16 cellular contexts compared by ENCODE assay signal in genomic region chr2:170878061-170878460, GRCh38. TPM values are rescaled to one million over a fixed set of nuclear protein-coding genes. Genes with fewer than 3 reads are reported as not detected.
A peak's percentile ranks its signal among the peaks of the same experiment; 100 is the strongest.
DNase-seq lines count a peak whose midpoint lies in the region; ATAC-seq and TF ChIP-seq lines count a peak whose summit lies in the region.
"Had no signal": no experiment of that assay in that cellular context is flagged by ENCODE, and none has a peak within 500 bp of the region (broad histone marks: within the 10 kb centered on the region; RNA-seq: fewer than 3 reads in every experiment).

No MANE protein-coding gene starts in this region.

- TF ChIP-seq POLR2A in IMR-90 (IDR thresholded peaks at IDR 0.05; ENCODE audit: low read depth, low read length), result no peak

- H2AK9ac ChIP-seq in IMR-90 (replicated peaks; ENCODE audit: low read depth, low read length, poor library complexity), result no peak overlapping the region

- peaks cover 15% of the 10 kb centered on the region for H3K4me1 Mint-ChIP-seq in activated T-cell treated with anti-CD3 and anti-CD28 coated beads, Interleukin-2, amount 50 U/mL, for 24 hours (ENCODE audit: low read depth)
- H3K4me1 Mint-ChIP-seq in memory B cell (peaks cover 14% of the 10 kb centered on the region), chondrocyte (ENCODE audit: low read depth) (peaks cover 4% of the 10 kb centered on the region)

- H3K18ac ChIP-seq in IMR-90 (ENCODE audit: low read depth, low read length), result no peak overlapping the region

- H3K4me3 ChIP-seq in IMR-90 (ENCODE audit: insufficient read depth, low read depth, low read length) (no peak overlapping the region), astrocyte of the spinal cord (ENCODE audit: low read depth, low read length) (no peak overlapping the region)
- H3K4me3 ChIP-seq: dorsolateral prefrontal cortex, K562, psoas muscle had no signal

- H2BK15ac ChIP-seq in IMR-90 (ENCODE audit: low read depth, low read length), result no peak overlapping the region

- H3K36me3 ChIP-seq in IMR-90 (ENCODE audit: control insufficient read depth, insufficient read depth, low read length), result no peaks in the 10 kb centered on the region

- no TSS peak for BruUV-seq in IMR-90 (replicated peaks; lab: Mats Ljungman, UMichigan)

- peaks cover 6% of the 10 kb centered on the region; the same call in 1 of the 2 replicates for H3K27me3 ChIP-seq in IMR-90 (ENCODE audit: control insufficient read depth, insufficient read depth, low read length)
- H3K27me3 ChIP-seq: dorsolateral prefrontal cortex had no signal

- no peak overlapping the region for H2BK120ac ChIP-seq in IMR-90 (ENCODE audit: low read depth, low read length)

- H2AK5ac ChIP-seq in IMR-90 (ENCODE audit: low read depth, low read length), result no peak overlapping the region

- POLR2A ChIA-PET in IMR-90 (lab: Charles Lee; ENCODE audit: unreplicated experiment), result no interaction called here

- no peaks in the 10 kb centered on the region for H3K9me3 Mint-ChIP-seq in activated T-cell treated with anti-CD3 and anti-CD28 coated beads, Interleukin-2, amount 50 U/mL, for 24 hours
- H3K9me3 Mint-ChIP-seq in memory B cell (no peaks in the 10 kb centered on the region), chondrocyte (ENCODE audit: low read depth) (no peaks in the 10 kb centered on the region)

- H3K9me3 ChIP-seq in IMR-90 (ENCODE audit: control insufficient read depth, insufficient read depth, low read length), result no peaks in the 10 kb centered on the region
- H3K9me3 ChIP-seq: psoas muscle had no signal

- no peak overlapping the region for H4K5ac ChIP-seq in IMR-90 (ENCODE audit: low read depth, low read length)

- peak overlapping the region; percentile 18 for H3K4me3 Mint-ChIP-seq in activated T-cell treated with anti-CD3 and anti-CD28 coated beads, Interleukin-2, amount 50 U/mL, for 24 hours
- H3K4me3 Mint-ChIP-seq in memory B cell (peak overlapping the region; percentile 28), chondrocyte (ENCODE audit: unreplicated experiment) (no peak overlapping the region)

- no peak for TF ChIP-seq RAD21 in IMR-90 (IDR thresholded peaks at IDR 0.05; ENCODE audit: low read length)

- ATAC-seq in IMR-90 (ENCODE audit: low read depth) (peak; percentile 11; the same call in 1 of the 2 replicates), memory B cell (ENCODE audit: low read depth) (peak; percentile 8)
- ATAC-seq: K562, psoas muscle had no signal

- H3K56ac ChIP-seq in IMR-90 (ENCODE audit: extremely low read depth, insufficient read depth, low read length), result no peak overlapping the region

- intact Hi-C loops in IMR-90 (cut with micrococcal nuclease), result no loop called here

- no peaks in the 10 kb centered on the region for H3K4me1 ChIP-seq in IMR-90 (ENCODE audit: control insufficient read depth, insufficient read depth, low read length)

- no peak overlapping the region for H3K23ac ChIP-seq in IMR-90 (ENCODE audit: low read depth, low read length)

- H3K4me2 ChIP-seq in IMR-90 (ENCODE audit: low read depth, low read length), result no peak overlapping the region

- H3K79me1 ChIP-seq in IMR-90 (ENCODE audit: low read depth in 1 of 2, low read length in 2 of 2), result no peaks in the 10 kb centered on the region

- DNase-seq in activated T-cell treated with anti-CD3 and anti-CD28 coated beads, Interleukin-2, amount 50 U/mL, for 24 hours, result no peak
- DNase-seq in activated T-cell treated with anti-CD3 and anti-CD28 coated beads, Interleukin-2, amount 50 U/mL, for 48 hours, result no peak
- DNase-seq in IMR-90 (peak; percentile 39), astrocyte of the spinal cord (ENCODE audit: low read depth, low spot score) (peak; percentile 17), memory B cell (ENCODE audit: low spot score in 2 of 2) (no peak), GM19238 (ENCODE audit: insufficient read length, low spot score) (no peak), chondrocyte (ENCODE audit: low spot score) (no peak), T1000 (lab: John Stamatoyannopoulos, UW) (no peak)
- DNase-seq: anterior cingulate cortex, dorsolateral prefrontal cortex, foreskin melanocyte, NCI-H146, NCI-H526 treated with DMSO at 0.1 percent for 48 hours, psoas muscle, SHP77 treated with DMSO at 0.1 percent for 48 hours had no signal

- H3K27ac Mint-ChIP-seq in activated T-cell treated with anti-CD3 and anti-CD28 coated beads, Interleukin-2, amount 50 U/mL, for 24 hours, result no peak overlapping the region
- no peak overlapping the region for H3K27ac Mint-ChIP-seq in memory B cell
- H3K27ac Mint-ChIP-seq in chondrocyte (ENCODE audit: unreplicated experiment), result no peak overlapping the region

- no peak overlapping the region for H3K27ac ChIP-seq in IMR-90 (ENCODE audit: insufficient read depth, low read length)
- H3K27ac ChIP-seq: dorsolateral prefrontal cortex, psoas muscle had no signal

- in situ Hi-C loops in IMR-90 (cut with MboI; ENCODE audit: low sequenced_read_pairs) (no loop called here), astrocyte of the spinal cord (cut with HindIII; ENCODE audit: low sequenced_read_pairs) (no loop called here)

- dilution Hi-C loops in IMR-90 (cut with HindIII; ENCODE audit: low sequenced_read_pairs, unreplicated experiment), result no loop called here

- no peak overlapping the region for H2BK20ac ChIP-seq in IMR-90 (ENCODE audit: low read depth, low read length)

- H3K9ac ChIP-seq in IMR-90 (ENCODE audit: low read depth, low read length), result no peak overlapping the region

- TF ChIP-seq CTCF in IMR-90 (conservative IDR thresholded peaks at IDR 0.05; ENCODE audit: low read depth, low read length) (no peak), astrocyte of the spinal cord (IDR thresholded peaks at IDR 0.05; ENCODE audit: low read depth, low read length) (no peak), chondrocyte (IDR thresholded peaks at IDR 0.05) (no peak)

- no peaks in the 10 kb centered on the region for H3K36me3 Mint-ChIP-seq in activated T-cell treated with anti-CD3 and anti-CD28 coated beads, Interleukin-2, amount 50 U/mL, for 24 hours (ENCODE audit: low read depth)
- H3K36me3 Mint-ChIP-seq in memory B cell (no peaks in the 10 kb centered on the region), chondrocyte (ENCODE audit: low read depth) (no peaks in the 10 kb centered on the region)

- H3K14ac ChIP-seq in IMR-90 (replicated peaks; ENCODE audit: low read depth, low read length), result no peak overlapping the region

- peaks cover 3% of the 10 kb centered on the region for H3K27me3 Mint-ChIP-seq in activated T-cell treated with anti-CD3 and anti-CD28 coated beads, Interleukin-2, amount 50 U/mL, for 24 hours
- H3K27me3 Mint-ChIP-seq in memory B cell (peaks cover 5% of the 10 kb centered on the region), chondrocyte (ENCODE audit: low read depth) (peaks cover 23% of the 10 kb centered on the region)

- no peaks in the 10 kb centered on the region for H3K9me1 ChIP-seq in IMR-90 (ENCODE audit: insufficient read depth, low read length)

- H3K4ac ChIP-seq in IMR-90 (ENCODE audit: low read depth, low read length), result no peak overlapping the region

- H2BK5ac ChIP-seq in IMR-90 (ENCODE audit: low read depth, low read length, poor library complexity, severe bottlenecking), result no peak overlapping the region

- no peak overlapping the region for H4K8ac ChIP-seq in IMR-90 (ENCODE audit: low read depth in 2 of 2, low read length in 2 of 2)

- CTCF ChIA-PET in IMR-90 (lab: Yijun Ruan, JAX), result no interaction called here

- no peak overlapping the region for H2AFZ ChIP-seq in IMR-90 (replicated peaks; ENCODE audit: low read length, poor library complexity)

- no peaks in the 10 kb centered on the region for H4K20me1 ChIP-seq in IMR-90 (ENCODE audit: insufficient read depth, low read length)

- no peak overlapping the region for H4K91ac ChIP-seq in IMR-90 (ENCODE audit: insufficient read depth, low read depth, low read length)

TF ChIP-seq in IMR-90, 13 proteins besides CTCF, POLR2A, EP300 and RAD21:
- TF ChIP-seq FOS (IDR thresholded peaks at IDR 0.05; ENCODE audit: low read depth, low read length) (no peak), MXI1 (IDR thresholded peaks at IDR 0.05; ENCODE audit: borderline replicate concordance, low read depth, low read length) (no peak), MAZ (IDR thresholded peaks at IDR 0.05; ENCODE audit: borderline replicate concordance, low read depth, low read length) (no peak), RFX5 (IDR thresholded peaks at IDR 0.05; ENCODE audit: low read depth, low read length) (no peak)

RNA-seq across cellular contexts. Expression of gene GORASP2, which starts 51.0 kb away (rescaled TPM):
- total RNA-seq in IMR-90 (2012; rRNA removed), result 53.1 and 60.5 TPM in 2 replicates
- 156 and 167 TPM in 2 replicates for polyA plus RNA-seq in IMR-90 (2012; rRNA removed)
- 77.9 and 161 TPM in 2 replicates for polyA plus RNA-seq in IMR-90 (2012; cell fraction: cytosol; rRNA removed)
- polyA plus RNA-seq in IMR-90 (2012; cell fraction: nucleus; rRNA removed; ENCODE audit: low replicate concordance), result 103 and 153 TPM in 2 replicates
- total RNA-seq in chondrocyte, result 117 to 126 TPM (median 125 TPM) in 3 replicates

Comparison
In these comparisons a context has a peak if more than half of its experiments do, and no peak if none do; other contexts are left out.
1. DNase-seq: peak in IMR-90 (single experiment) and astrocyte of the spinal cord (single experiment); none in activated T-cell treated with anti-CD3 and anti-CD28 coated beads, Interleukin-2, amount 50 U/mL, for 24 hours (single experiment), activated T-cell treated with anti-CD3 and anti-CD28 coated beads, Interleukin-2, amount 50 U/mL, for 48 hours (0 of 2), memory B cell (0 of 2), GM19238 (single experiment), chondrocyte (single experiment) and T1000 (single experiment).